Comparison of ENCODE assay signal across 2 cellular contexts in the genomic region with DNA sequence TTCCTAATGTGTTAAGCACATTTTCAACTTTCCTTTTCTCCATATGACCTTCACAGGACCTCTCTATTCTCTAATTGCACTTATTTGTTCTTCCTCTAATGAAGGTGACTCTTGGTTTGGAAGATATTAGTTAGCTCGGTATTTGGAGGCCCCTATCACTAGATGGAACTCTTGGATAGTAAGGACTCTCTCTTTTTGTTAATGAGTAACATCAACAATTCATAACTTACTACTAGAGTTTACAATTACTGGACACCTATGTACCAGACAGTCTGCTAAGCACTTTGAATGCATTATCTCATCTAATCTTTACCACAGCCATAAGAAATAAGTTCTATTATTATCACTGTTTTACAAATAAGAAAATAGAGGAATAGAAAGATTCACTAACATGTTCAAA.
TF ChIP-seq lines count a peak whose summit lies in the region.

No MANE protein-coding gene starts in this region.

TF ChIP-seq in SK-N-SH, 30 proteins besides CTCF, POLR2A, EP300 and RAD21 (continued from another document):
- TF ChIP-seq, protein P1, sequence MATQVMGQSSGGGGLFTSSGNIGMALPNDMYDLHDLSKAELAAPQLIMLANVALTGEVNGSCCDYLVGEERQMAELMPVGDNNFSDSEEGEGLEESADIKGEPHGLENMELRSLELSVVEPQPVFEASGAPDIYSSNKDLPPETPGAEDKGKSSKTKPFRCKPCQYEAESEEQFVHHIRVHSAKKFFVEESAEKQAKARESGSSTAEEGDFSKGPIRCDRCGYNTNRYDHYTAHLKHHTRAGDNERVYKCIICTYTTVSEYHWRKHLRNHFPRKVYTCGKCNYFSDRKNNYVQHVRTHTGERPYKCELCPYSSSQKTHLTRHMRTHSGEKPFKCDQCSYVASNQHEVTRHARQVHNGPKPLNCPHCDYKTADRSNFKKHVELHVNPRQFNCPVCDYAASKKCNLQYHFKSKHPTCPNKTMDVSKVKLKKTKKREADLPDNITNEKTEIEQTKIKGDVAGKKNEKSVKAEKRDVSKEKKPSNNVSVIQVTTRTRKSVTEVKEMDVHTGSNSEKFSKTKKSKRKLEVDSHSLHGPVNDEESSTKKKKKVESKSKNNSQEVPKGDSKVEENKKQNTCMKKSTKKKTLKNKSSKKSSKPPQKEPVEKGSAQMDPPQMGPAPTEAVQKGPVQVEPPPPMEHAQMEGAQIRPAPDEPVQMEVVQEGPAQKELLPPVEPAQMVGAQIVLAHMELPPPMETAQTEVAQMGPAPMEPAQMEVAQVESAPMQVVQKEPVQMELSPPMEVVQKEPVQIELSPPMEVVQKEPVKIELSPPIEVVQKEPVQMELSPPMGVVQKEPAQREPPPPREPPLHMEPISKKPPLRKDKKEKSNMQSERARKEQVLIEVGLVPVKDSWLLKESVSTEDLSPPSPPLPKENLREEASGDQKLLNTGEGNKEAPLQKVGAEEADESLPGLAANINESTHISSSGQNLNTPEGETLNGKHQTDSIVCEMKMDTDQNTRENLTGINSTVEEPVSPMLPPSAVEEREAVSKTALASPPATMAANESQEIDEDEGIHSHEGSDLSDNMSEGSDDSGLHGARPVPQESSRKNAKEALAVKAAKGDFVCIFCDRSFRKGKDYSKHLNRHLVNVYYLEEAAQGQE (IDR thresholded peaks at IDR 0.05; ENCODE audit: low read depth, low read length) = no peak
- TF ChIP-seq, protein P2, sequence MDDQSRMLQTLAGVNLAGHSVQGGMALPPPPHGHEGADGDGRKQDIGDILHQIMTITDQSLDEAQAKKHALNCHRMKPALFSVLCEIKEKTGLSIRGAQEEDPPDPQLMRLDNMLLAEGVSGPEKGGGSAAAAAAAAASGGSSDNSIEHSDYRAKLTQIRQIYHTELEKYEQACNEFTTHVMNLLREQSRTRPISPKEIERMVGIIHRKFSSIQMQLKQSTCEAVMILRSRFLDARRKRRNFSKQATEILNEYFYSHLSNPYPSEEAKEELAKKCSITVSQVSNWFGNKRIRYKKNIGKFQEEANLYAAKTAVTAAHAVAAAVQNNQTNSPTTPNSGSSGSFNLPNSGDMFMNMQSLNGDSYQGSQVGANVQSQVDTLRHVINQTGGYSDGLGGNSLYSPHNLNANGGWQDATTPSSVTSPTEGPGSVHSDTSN (IDR thresholded peaks at IDR 0.05) = no peak
- no peak for TF ChIP-seq FOXJ3 (CRISPR knock-in tag; IDR thresholded peaks at IDR 0.05)
- TF ChIP-seq, protein P3, sequence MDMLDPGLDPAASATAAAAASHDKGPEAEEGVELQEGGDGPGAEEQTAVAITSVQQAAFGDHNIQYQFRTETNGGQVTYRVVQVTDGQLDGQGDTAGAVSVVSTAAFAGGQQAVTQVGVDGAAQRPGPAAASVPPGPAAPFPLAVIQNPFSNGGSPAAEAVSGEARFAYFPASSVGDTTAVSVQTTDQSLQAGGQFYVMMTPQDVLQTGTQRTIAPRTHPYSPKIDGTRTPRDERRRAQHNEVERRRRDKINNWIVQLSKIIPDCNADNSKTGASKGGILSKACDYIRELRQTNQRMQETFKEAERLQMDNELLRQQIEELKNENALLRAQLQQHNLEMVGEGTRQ (IDR thresholded peaks at IDR 0.05; ENCODE audit: borderline replicate concordance, low read depth, low read length) = no peak

TF ChIP-seq in SK-N-SH treated with all-trans-retinoic acid at 6 μM for 48 hours, 23 proteins besides CTCF, POLR2A, EP300 and RAD21 (continued from another document):
- TF ChIP-seq, protein P4, sequence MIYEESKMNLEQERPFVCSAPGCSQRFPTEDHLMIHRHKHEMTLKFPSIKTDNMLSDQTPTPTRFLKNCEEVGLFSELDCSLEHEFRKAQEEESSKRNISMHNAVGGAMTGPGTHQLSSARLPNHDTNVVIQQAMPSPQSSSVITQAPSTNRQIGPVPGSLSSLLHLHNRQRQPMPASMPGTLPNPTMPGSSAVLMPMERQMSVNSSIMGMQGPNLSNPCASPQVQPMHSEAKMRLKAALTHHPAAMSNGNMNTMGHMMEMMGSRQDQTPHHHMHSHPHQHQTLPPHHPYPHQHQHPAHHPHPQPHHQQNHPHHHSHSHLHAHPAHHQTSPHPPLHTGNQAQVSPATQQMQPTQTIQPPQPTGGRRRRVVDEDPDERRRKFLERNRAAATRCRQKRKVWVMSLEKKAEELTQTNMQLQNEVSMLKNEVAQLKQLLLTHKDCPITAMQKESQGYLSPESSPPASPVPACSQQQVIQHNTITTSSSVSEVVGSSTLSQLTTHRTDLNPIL (CRISPR knock-in tag; IDR thresholded peaks at IDR 0.05; ENCODE audit: low read depth) = no peak
- TF ChIP-seq, protein P5, sequence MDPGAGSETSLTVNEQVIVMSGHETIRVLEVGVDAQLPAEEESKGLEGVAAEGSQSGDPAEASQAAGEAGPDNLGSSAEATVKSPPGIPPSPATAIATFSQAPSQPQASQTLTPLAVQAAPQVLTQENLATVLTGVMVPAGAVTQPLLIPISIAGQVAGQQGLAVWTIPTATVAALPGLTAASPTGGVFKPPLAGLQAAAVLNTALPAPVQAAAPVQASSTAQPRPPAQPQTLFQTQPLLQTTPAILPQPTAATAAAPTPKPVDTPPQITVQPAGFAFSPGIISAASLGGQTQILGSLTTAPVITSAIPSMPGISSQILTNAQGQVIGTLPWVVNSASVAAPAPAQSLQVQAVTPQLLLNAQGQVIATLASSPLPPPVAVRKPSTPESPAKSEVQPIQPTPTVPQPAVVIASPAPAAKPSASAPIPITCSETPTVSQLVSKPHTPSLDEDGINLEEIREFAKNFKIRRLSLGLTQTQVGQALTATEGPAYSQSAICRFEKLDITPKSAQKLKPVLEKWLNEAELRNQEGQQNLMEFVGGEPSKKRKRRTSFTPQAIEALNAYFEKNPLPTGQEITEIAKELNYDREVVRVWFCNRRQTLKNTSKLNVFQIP (CRISPR knock-in tag; IDR thresholded peaks at IDR 0.05; ENCODE audit: borderline replicate concordance, low read depth) = no peak
- no peak for TF ChIP-seq OSR1 (CRISPR knock-in tag; IDR thresholded peaks at IDR 0.05)
- TF ChIP-seq ZNF70 (CRISPR knock-in tag; IDR thresholded peaks at IDR 0.05) = no peak
- TF ChIP-seq ZC3H10 (CRISPR knock-in tag; IDR thresholded peaks at IDR 0.05) = no peak
- TF ChIP-seq RARB (CRISPR knock-in tag; IDR thresholded peaks at IDR 0.05) = no peak
- no peak for TF ChIP-seq TOX (CRISPR knock-in tag; IDR thresholded peaks at IDR 0.05; ENCODE audit: borderline replicate concordance)
- no peak for TF ChIP-seq ARNTL (CRISPR knock-in tag; IDR thresholded peaks at IDR 0.05; ENCODE audit: borderline replicate concordance, low read depth)
- no peak for TF ChIP-seq SNAI2 (CRISPR knock-in tag; IDR thresholded peaks at IDR 0.05)
- no peak for TF ChIP-seq GLIS3 (CRISPR knock-in tag; IDR thresholded peaks at IDR 0.05)
- TF ChIP-seq CSDC2 (CRISPR knock-in tag; IDR thresholded peaks at IDR 0.05) = no peak
- no peak for TF ChIP-seq ZFP3 (CRISPR knock-in tag; IDR thresholded peaks at IDR 0.05)
- no peak for TF ChIP-seq BACH2 (CRISPR knock-in tag; IDR thresholded peaks at IDR 0.05; ENCODE audit: borderline replicate concordance)
